Comparison of ENCODE assay signal across 11 cellular contexts in the genomic region with DNA sequence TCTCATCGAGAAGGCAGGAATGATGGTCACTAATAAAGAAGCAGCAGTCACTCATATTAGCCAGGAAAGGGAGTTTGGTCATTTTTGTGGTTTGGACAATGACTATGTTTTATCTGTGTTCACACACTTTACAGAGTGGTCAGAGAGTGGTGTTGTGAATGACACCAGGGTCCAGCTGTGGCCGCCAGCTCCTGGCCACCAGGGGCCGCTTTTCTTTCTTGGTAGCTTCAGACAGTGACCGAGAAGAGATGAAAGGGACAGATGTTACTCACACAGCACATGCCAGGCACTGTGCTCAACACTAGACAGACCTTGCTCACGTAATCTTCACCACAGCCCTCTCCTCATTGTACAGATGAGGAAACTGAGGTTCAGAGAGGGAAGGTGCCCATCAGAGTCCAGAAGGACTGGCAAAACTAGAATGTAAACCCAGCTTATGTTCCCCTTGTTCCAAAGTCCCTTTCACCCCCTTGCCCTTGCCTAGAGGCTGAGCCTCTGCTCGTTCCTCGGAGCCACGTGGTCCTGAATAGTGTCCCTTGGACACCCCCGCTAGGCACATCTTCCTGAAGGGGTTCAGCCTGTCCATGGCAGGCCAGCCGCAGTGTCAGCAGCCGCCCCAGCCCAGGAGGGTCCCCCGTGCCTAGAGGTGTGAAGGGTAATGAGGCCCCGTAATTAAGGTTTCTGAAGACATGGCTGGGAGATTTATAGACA. TPM values are rescaled to one million over a fixed set of nuclear protein-coding genes. Genes with fewer than 3 reads are reported as not detected.
DNase-seq lines count a peak whose midpoint lies in the region; ATAC-seq, FAIRE-seq and TF ChIP-seq lines count a peak whose summit lies in the region.
"Had no signal": no experiment of that assay in that cellular context is flagged by ENCODE, and none has a peak within 500 bp of the region (broad histone marks: within the 10 kb centered on the region; RNA-seq: fewer than 3 reads in every experiment).

No MANE protein-coding gene starts in this region.

- peak overlapping the region in 1 of 2 experiments; percentile 55; a peak in 1 of 4 replicates for H3K9ac ChIP-seq in K562 (ENCODE audit: insufficient read depth in 1 of 2, low read depth in 2 of 2, low read length in 2 of 2)

- intact Hi-C loops in K562 (cut with micrococcal nuclease), result loop anchor here (1.0 kb wide), 1 partner anchor 8 kb away; no protein-coding TSS in a partner anchor

- TF ChIP-seq EP300 in K562 (IDR thresholded peaks at IDR 0.05; ENCODE audit: low read length), result peak; percentile 47

- H3K4me1 ChIP-seq in K562 (replicated peaks in 1 of 2; ENCODE audit: control insufficient read depth in 2 of 2, insufficient read depth in 2 of 2, low read length in 2 of 2), result peaks cover 34 to 38% of the 10 kb centered on the region in 2 experiments
- peaks cover 0 to 3% of the 10 kb centered on the region in 2 donors for H3K4me1 ChIP-seq in small intestine (ENCODE audit: control insufficient read depth in 2 of 2, insufficient read depth in 1 of 2, low read depth in 1 of 2, low read length in 1 of 2)
- H3K4me1 ChIP-seq: uterus had no signal

- WGBS in K562 (ENCODE audit: insufficient coverage, low coverage, missing lambda C conversion rate), result 19% methylated on average over 13 of the region's 13 CpGs
- 37 to 62% (median 42%) methylated on average over 13 of the region's 13 CpGs for WGBS in small intestine, 3 donors

- no peak for TF ChIP-seq POLR2A in K562 (conservative IDR thresholded peaks at IDR 0.05)

- no peaks in the 10 kb centered on the region for H3K9me3 Mint-ChIP-seq in neural crest cell
- H3K9me3 Mint-ChIP-seq in activated CD4-positive, alpha-beta memory T cell treated with anti-CD3 and anti-CD28 coated beads, Interleukin-2, amount 10 ng/mL, durations not matched to agents 7 days and 5 days, result no peaks in the 10 kb centered on the region

- H2AFZ ChIP-seq in K562 (ENCODE audit: low read depth, low read length), result peak overlapping the region; percentile 90

- H4K20me1 ChIP-seq in K562 (replicated peaks; ENCODE audit: control insufficient read depth, insufficient read depth, low read length), result peaks cover 6% of the 10 kb centered on the region; the same call in 1 of the 2 replicates

- DNase-seq in NCI-H1092 (lab: John Stamatoyannopoulos, UW), result peak; percentile 78
- peak; percentile 79 to 85 (median 82) for DNase-seq in K562 (ENCODE audit: extremely low read depth in 1 of 4, low spot score in 3 of 4)
- DNase-seq in neural crest cell (ENCODE audit: low read depth, low spot score), result peak; percentile 46
- DNase-seq in stimulated activated CD8-positive, alpha-beta memory T cell treated with anti-CD3 and anti-CD28 coated beads, Interleukin-4, amount 100 ng/mL, for 48 hours, result no peak
- DNase-seq in activated CD4-positive, alpha-beta memory T cell treated with anti-CD3 and anti-CD28 coated beads, Interleukin-2, amount 10 ng/mL, durations not matched to agents 7 days and 5 days, result no peak
- DNase-seq in NK-92 (lab: John Stamatoyannopoulos, UW; ENCODE audit: unreplicated experiment), result no peak
- no peak for DNase-seq in small intestine
- DNase-seq: uterus had no signal

- no peaks in the 10 kb centered on the region for H3K9me1 ChIP-seq in K562 (ENCODE audit: control insufficient read depth, insufficient read depth, low read length)

- peak overlapping the region; percentile 42 for H3K4me2 ChIP-seq in K562 (ENCODE audit: insufficient read depth, low read length)

- H3K4me3 Mint-ChIP-seq in neural crest cell, result peak overlapping the region; percentile 3
- H3K4me3 Mint-ChIP-seq in activated CD4-positive, alpha-beta memory T cell treated with anti-CD3 and anti-CD28 coated beads, Interleukin-2, amount 10 ng/mL, durations not matched to agents 7 days and 5 days, result no peak overlapping the region

- H3K4me3 ChIP-seq in K562 (no peak overlapping the region), small intestine (ENCODE audit: low read depth in 1 of 2, low read length in 2 of 2) (no peak overlapping the region)
- H3K4me3 ChIP-seq: SK-N-MC, uterus had no signal

- H3K9me3 ChIP-seq in K562 (replicated peaks; ENCODE audit: control insufficient read depth, insufficient read depth, low read depth, low read length) (no peaks in the 10 kb centered on the region), small intestine (ENCODE audit: control insufficient read depth, low read depth) (no peaks in the 10 kb centered on the region)
- H3K9me3 ChIP-seq: uterus had no signal

- no TSS peak for BruUV-seq in K562 (replicated peaks; lab: Mats Ljungman, UMichigan)

- CTCF ChIA-PET in K562 (lab: Yijun Ruan, JAX; ENCODE audit: low intra/inter-chr PET ratio), result interaction anchor here (0.6 kb wide), 1 partner anchor 9 kb away, joined by 3 read pairs; no protein-coding TSS in a partner anchor
- CTCF ChIA-PET in activated CD4-positive, alpha-beta memory T cell treated with anti-CD3 and anti-CD28 coated beads, Interleukin-2, amount 10 ng/mL, durations not matched to agents 7 days and 5 days (lab: Charles Lee), result interaction anchor here (1.7 kb wide), 1 partner anchor 10 kb away, joined by 9 read pairs; no protein-coding TSS in a partner anchor

- H3K27ac ChIP-seq in K562 (ENCODE audit: extremely low read depth, low read depth, low read length) (peak overlapping the region; percentile 10; the same call in 1 of the 3 replicates), small intestine (ENCODE audit: low read depth in 1 of 2, low read length in 1 of 2) (no peak overlapping the region)
- H3K27ac ChIP-seq: SK-N-MC, uterus had no signal

- peak; percentile 52; the same call in 2 of the 3 replicates for TF ChIP-seq CTCF in GM12872 (IDR thresholded peaks at IDR 0.05; ENCODE audit: insufficient read depth, low read depth, low read length)
- peak; percentile 80 to 96 (median 92) for TF ChIP-seq CTCF in K562 (IDR thresholded peaks at IDR 0.05 in 2 of 3, conservative IDR thresholded peaks at IDR 0.05 in 1 of 3; ENCODE audit: insufficient read depth in 2 of 3, low read depth in 1 of 3, low read length in 3 of 3)
- peak; percentile 66 for TF ChIP-seq CTCF in neural crest cell (conservative IDR thresholded peaks at IDR 0.05)

- peak; percentile 98 for FAIRE-seq in K562 (lab: Jason Lieb, UNC)
- FAIRE-seq in small intestine (lab: Jason Lieb, UNC), result no peak

- H3K27ac Mint-ChIP-seq in neural crest cell (ENCODE audit: unreplicated experiment), result no peak overlapping the region
- H3K27ac Mint-ChIP-seq in activated CD4-positive, alpha-beta memory T cell treated with anti-CD3 and anti-CD28 coated beads, Interleukin-2, amount 10 ng/mL, durations not matched to agents 7 days and 5 days, result no peak overlapping the region

- peaks cover 56% of the 10 kb centered on the region for H3K4me1 Mint-ChIP-seq in neural crest cell
- peaks cover 25% of the 10 kb centered on the region for H3K4me1 Mint-ChIP-seq in activated CD4-positive, alpha-beta memory T cell treated with anti-CD3 and anti-CD28 coated beads, Interleukin-2, amount 10 ng/mL, durations not matched to agents 7 days and 5 days

- H3K79me2 ChIP-seq in K562 (ENCODE audit: control insufficient read depth, insufficient read depth, low read length), result no peaks in the 10 kb centered on the region

- H3K27me3 Mint-ChIP-seq in neural crest cell (ENCODE audit: low read depth), result no peaks in the 10 kb centered on the region
- H3K27me3 Mint-ChIP-seq in activated CD4-positive, alpha-beta memory T cell treated with anti-CD3 and anti-CD28 coated beads, Interleukin-2, amount 10 ng/mL, durations not matched to agents 7 days and 5 days, result peaks cover 11% of the 10 kb centered on the region

- POLR2A ChIA-PET in K562 (lab: Yijun Ruan, JAX), result interaction anchor here (1.1 kb wide), 1 partner anchor 9 kb away, joined by 4 read pairs; no protein-coding TSS in a partner anchor
- POLR2A ChIA-PET in activated CD4-positive, alpha-beta memory T cell treated with anti-CD3 and anti-CD28 coated beads, Interleukin-2, amount 10 ng/mL, durations not matched to agents 7 days and 5 days (lab: Charles Lee), result no interaction called here

- no peaks in the 10 kb centered on the region for H3K36me3 ChIP-seq in K562 (ENCODE audit: control insufficient read depth, insufficient read depth, low read length)
- no peaks in the 10 kb centered on the region for H3K36me3 ChIP-seq in small intestine (ENCODE audit: control insufficient read depth in 2 of 2, insufficient read depth in 2 of 2, low read length in 2 of 2)
- H3K36me3 ChIP-seq: uterus had no signal

- 0 out of 5 replicates have a peak, but pooled peaks cover 0 to 2% of the 10 kb centered on the region in 2 experiments for H3K27me3 ChIP-seq in K562 (ENCODE audit: control insufficient read depth in 2 of 2, insufficient read depth in 2 of 2, low read length in 2 of 2)
- no peaks in the 10 kb centered on the region for H3K27me3 ChIP-seq in small intestine (ENCODE audit: control insufficient read depth in 2 of 2, insufficient read depth in 2 of 2, low read length in 2 of 2)
- H3K27me3 ChIP-seq: uterus had no signal

- TF ChIP-seq RAD21 in K562 (CRISPR knock-in tag; conservative IDR thresholded peaks at IDR 0.05 in 1 of 2, IDR thresholded peaks at IDR 0.05 in 1 of 2), result peak; percentile 60 to 77

- in situ Hi-C loops in K562 (cut with MboI), result no loop called here

- H3K36me3 Mint-ChIP-seq in neural crest cell (ENCODE audit: low read depth), result no peaks in the 10 kb centered on the region
- no peaks in the 10 kb centered on the region for H3K36me3 Mint-ChIP-seq in activated CD4-positive, alpha-beta memory T cell treated with anti-CD3 and anti-CD28 coated beads, Interleukin-2, amount 10 ng/mL, durations not matched to agents 7 days and 5 days (ENCODE audit: low read depth)

- peak; percentile 93 for ATAC-seq in K562
- ATAC-seq: right cardiac atrium had no signal

RNA-seq across cellular contexts. Expression of a gene that starts 55.6 kb away (rescaled TPM):
- total RNA-seq in K562 (2011; cell fraction: chromatin; rRNA removed; ENCODE audit: low replicate concordance), result 0.21 TPM in 1 of 2 replicates, not detected in the other
- not detected in 2 replicates for total RNA-seq in K562 (2011; cell fraction: nucleolus; rRNA removed)
- total RNA-seq in K562 (2011; cell fraction: nucleoplasm; rRNA removed), result not detected in 2 replicates
- total RNA-seq in K562 (2014; rRNA removed) (0.12 TPM in 1 of 2 replicates, not detected in the other), K562 (2014; rRNA removed; fragmentation: Illumina TruSeq; extraction: Trizol) (not detected in 2 replicates), K562 (2015; rRNA removed; fragmentation: Illumina TruSeq; extraction: Trizol) (not detected in 2 replicates), K562 (2021) (0.16 and 0.25 TPM in 2 replicates), neural crest cell (0.77 and 1.0 TPM in 2 replicates)
- polyA plus RNA-seq in K562 (2011; rRNA removed) (0.23 and 0.24 TPM in 2 replicates), K562 (2014; fragmentation: Illumina TruSeq; extraction: Trizol) (0.06 TPM in 1 of 2 replicates, not detected in the other), K562 (2014; fragmentation: Nextera tagmentation; extraction: Ambion mirVana) (under 1 TPM; 0.06 to 0.10 TPM), K562 (2014; rRNA removed) (not detected in 2 replicates), small intestine (1 to 10 TPM in 1 of 3 donors, under 1 TPM in 2; 0.54 to 2.7 (median 0.54) TPM)
- 0.07 and 0.37 TPM in 2 replicates for polyA plus RNA-seq in K562 (2011; cell fraction: cytosol; rRNA removed)
- 0.08 and 0.61 TPM in 2 replicates for polyA plus RNA-seq in K562 (2011; cell fraction: nucleus; rRNA removed)
- 0.22 and 1.5 TPM in 2 replicates for polyA plus RNA-seq in K562 (2012)
- 0.35 TPM in 1 of 2 replicates, not detected in the other for polyA minus RNA-seq in K562 (2011; rRNA and poly(A)+ RNA removed)
- polyA minus RNA-seq in K562 (2011; cell fraction: cytosol; rRNA and poly(A)+ RNA removed), result 0.38 TPM in 1 of 2 replicates, not detected in the other
- not detected in 2 replicates for polyA minus RNA-seq in K562 (2011; cell fraction: nucleus; rRNA and poly(A)+ RNA removed)
- not detected for total RNA-seq in activated CD4-positive, alpha-beta memory T cell treated with anti-CD3 and anti-CD28 coated beads, Interleukin-2, amount 10 ng/mL, durations not matched to agents 7 days and 5 days

Comparison
In these comparisons a context has a peak if more than half of its experiments do, and no peak if none do; other contexts are left out.
1. DNase-seq: peak in NCI-H1092 (single experiment), K562 (4 of 4) and neural crest cell (single experiment); none in stimulated activated CD8-positive, alpha-beta memory T cell treated with anti-CD3 and anti-CD28 coated beads, Interleukin-4, amount 100 ng/mL, for 48 hours (single experiment), activated CD4-positive, alpha-beta memory T cell treated with anti-CD3 and anti-CD28 coated beads, Interleukin-2, amount 10 ng/mL, durations not matched to agents 7 days and 5 days (single experiment), NK-92 (single experiment) and small intestine (single experiment).
2. Peak in every context shown above with its lines, with median percentiles within 50 percentile points of each other: CTCF ChIP-seq.